ENCODE assay signal across 1 cellular context in the genomic region with DNA sequence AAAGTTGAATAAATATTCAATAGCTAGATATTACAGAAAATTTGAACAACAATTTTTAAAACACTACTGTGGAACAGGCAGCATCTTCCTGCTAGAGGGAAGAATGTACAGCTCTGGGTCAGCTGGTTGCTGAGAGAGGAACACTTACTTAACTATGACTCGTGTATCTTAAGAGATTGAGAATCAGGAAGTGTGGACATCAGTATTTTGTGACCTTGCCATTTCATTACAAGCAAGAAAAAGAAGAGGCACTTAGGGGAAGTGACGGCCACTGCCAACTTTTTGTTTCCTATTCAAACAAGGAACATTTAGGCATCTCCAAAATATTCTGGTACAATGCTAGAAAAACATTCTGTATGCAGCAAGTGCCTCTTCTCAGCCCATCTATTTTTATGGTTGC.
TF ChIP-seq lines count a peak whose summit lies in the region.

No MANE protein-coding gene starts in this region.

TF ChIP-seq in SK-N-SH treated with all-trans-retinoic acid at 6 μM for 48 hours, 23 proteins besides CTCF, POLR2A, EP300 and RAD21 (continued from another document):
- TF ChIP-seq TSHZ2 (CRISPR knock-in tag; IDR thresholded peaks at IDR 0.05) (no peak), ARNTL (CRISPR knock-in tag; IDR thresholded peaks at IDR 0.05; ENCODE audit: borderline replicate concordance, low read depth) (no peak), ZFP3 (CRISPR knock-in tag; IDR thresholded peaks at IDR 0.05) (no peak), PPARA (CRISPR knock-in tag; IDR thresholded peaks at IDR 0.05; ENCODE audit: borderline replicate concordance) (no peak), TCF4 (CRISPR knock-in tag; IDR thresholded peaks at IDR 0.05; ENCODE audit: borderline replicate concordance) (no peak)
